1 cellular context compared by ENCODE assay signal in genomic region chr1:242004751-242005495, GRCh38.
TF ChIP-seq lines count a peak whose summit lies in the region.

No MANE protein-coding gene starts in this region.

TF ChIP-seq in H1, 55 proteins besides CTCF, POLR2A, EP300 and RAD21:
- peak; percentile 63 for TF ChIP-seq TEAD4 (IDR thresholded peaks at IDR 0.05; ENCODE audit: low read depth, low read length)
- no peak for TF ChIP-seq CHD2 (IDR thresholded peaks at IDR 0.05; ENCODE audit: low read length)
- no peak for TF ChIP-seq KDM5A (IDR thresholded peaks at IDR 0.05; ENCODE audit: low read length)
